8 cellular contexts compared by ENCODE assay signal in the genomic region with DNA sequence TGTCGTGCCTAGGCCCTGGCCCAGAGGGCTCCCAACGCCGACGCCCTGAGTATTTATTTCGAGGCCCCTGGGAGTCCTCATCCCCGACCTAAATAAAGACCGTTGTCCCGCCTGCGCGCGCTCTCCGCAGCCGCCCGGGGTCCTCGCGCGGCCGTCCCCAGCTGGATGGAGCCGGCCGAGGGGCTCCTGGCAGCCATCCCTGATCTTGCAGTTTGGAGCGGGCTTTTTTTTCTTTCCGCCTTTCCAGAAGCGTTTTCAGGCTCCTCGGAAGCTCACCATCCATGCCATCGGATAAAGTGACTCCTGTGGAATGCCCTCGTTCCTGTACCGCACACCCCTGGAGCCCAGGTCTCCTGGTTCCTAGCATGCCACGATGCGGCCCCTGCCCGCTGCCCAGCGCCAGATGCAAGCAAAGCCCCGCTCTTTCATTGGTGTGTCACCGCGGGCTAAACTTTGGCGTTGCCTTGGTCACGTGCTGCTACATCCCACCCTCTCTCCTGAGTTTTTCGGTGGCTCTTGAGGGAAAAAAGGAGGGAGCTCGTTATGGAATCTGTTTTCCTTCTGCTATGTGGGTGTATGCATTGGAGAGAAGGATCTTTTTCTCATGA. TPM values are rescaled to one million over a fixed set of nuclear protein-coding genes. Genes with fewer than 3 reads are reported as not detected.
DNase-seq lines count a peak whose midpoint lies in the region; ATAC-seq and TF ChIP-seq lines count a peak whose summit lies in the region.

No MANE protein-coding gene starts in this region.

- no peaks in the 10 kb centered on the region for H3K9me3 ChIP-seq in fibroblast of lung (ENCODE audit: control insufficient read depth, insufficient read depth, low read depth, low read length)
- H3K9me3 ChIP-seq in naive thymus-derived CD4-positive, alpha-beta T cell (ENCODE audit: control insufficient read depth in 2 of 3, low read length in 3 of 3), result no peaks in the 10 kb centered on the region
- H3K9me3 ChIP-seq in uterus, result no peaks in the 10 kb centered on the region

- H3K4me1 ChIP-seq in fibroblast of lung (ENCODE audit: control insufficient read depth, extremely low read depth, insufficient read depth, low read length) (no peaks in the 10 kb centered on the region), uterus (peaks cover 4 to 11% of the 10 kb centered on the region in 2 donors)
- H3K4me1 ChIP-seq in naive thymus-derived CD4-positive, alpha-beta T cell (ENCODE audit: control insufficient read depth in 2 of 2, insufficient read depth in 2 of 2, low read length in 2 of 2), result peaks cover 10% of the 10 kb centered on the region in 2 donors

- H3K36me3 Mint-ChIP-seq in naive thymus-derived CD4-positive, alpha-beta T cell, result no peaks in the 10 kb centered on the region

- H3K9ac ChIP-seq in fibroblast of lung (ENCODE audit: insufficient read depth, low read length), result peak overlapping the region; percentile 89

- peaks cover 25 to 42% (median 34%) of the 10 kb centered on the region in 7 donors for H3K4me1 Mint-ChIP-seq in naive thymus-derived CD4-positive, alpha-beta T cell

- H2AFZ ChIP-seq in fibroblast of lung (ENCODE audit: low read length), result peak overlapping the region; percentile 86

- no peak for ATAC-seq in naive thymus-derived CD4-positive, alpha-beta T cell

- H3K36me3 ChIP-seq in fibroblast of lung (ENCODE audit: control insufficient read depth, insufficient read depth, low read length) (no peaks in the 10 kb centered on the region), uterus (no peaks in the 10 kb centered on the region)
- H3K36me3 ChIP-seq in naive thymus-derived CD4-positive, alpha-beta T cell (ENCODE audit: control insufficient read depth in 2 of 3, insufficient read depth in 3 of 3, low read length in 3 of 3), result peaks cover 0 to 5% (median 0%) of the 10 kb centered on the region in 3 experiments

- peaks cover 3% of the 10 kb centered on the region for H3K79me2 ChIP-seq in fibroblast of lung (ENCODE audit: control insufficient read depth, insufficient read depth, low read length)

- H3K4me3 ChIP-seq in GM08714 (ENCODE audit: low read length) (peak overlapping the region; percentile 87), fibroblast of lung (replicated peaks in 1 of 4; ENCODE audit: control extremely low read depth in 1 of 4, insufficient read depth in 1 of 4, low read depth in 3 of 4, low read length in 4 of 4) (peak overlapping the region; percentile 87 to 99 (median 97)), uterus (peak overlapping the region; percentile 84 to 90)
- peak overlapping the region; percentile 99 for H3K4me3 ChIP-seq in naive thymus-derived CD4-positive, alpha-beta T cell (ENCODE audit: low read length)

- no peaks in the 10 kb centered on the region for H3K9me3 Mint-ChIP-seq in naive thymus-derived CD4-positive, alpha-beta T cell

- H3K4me3 Mint-ChIP-seq in naive thymus-derived CD4-positive, alpha-beta T cell, result peak overlapping the region; percentile 92 to 99 (median 94)

- CTCF ChIA-PET in naive thymus-derived CD4-positive, alpha-beta T cell (lab: Charles Lee), result interaction anchor here (0.8 to 1.2 kb wide), 3 partner anchors 57 to 296 kb away, joined by 3 to 6 read pairs (median 3); no protein-coding TSS in a partner anchor

- peak overlapping the region; percentile 89 for H3K27ac ChIP-seq in fibroblast of lung (ENCODE audit: insufficient read depth, low read length)
- peak overlapping the region; percentile 74 for H3K27ac ChIP-seq in naive thymus-derived CD4-positive, alpha-beta T cell (ENCODE audit: low read depth, low read length)
- peak overlapping the region; percentile 84 to 85 for H3K27ac ChIP-seq in uterus

- no peak for TF ChIP-seq CTCF in fibroblast of lung (conservative IDR thresholded peaks at IDR 0.05 in 1 of 2, IDR thresholded peaks at IDR 0.05 in 1 of 2; ENCODE audit: low read depth in 1 of 2, low read length in 2 of 2)
- no peak for TF ChIP-seq CTCF in uterus (IDR thresholded peaks at IDR 0.05)

- peak overlapping the region; percentile 63 to 99 (median 90) for H3K27ac Mint-ChIP-seq in naive thymus-derived CD4-positive, alpha-beta T cell

- TF ChIP-seq POLR2A in uterus (IDR thresholded peaks at IDR 0.05), result no peak

- H3K27me3 ChIP-seq in fibroblast of lung (ENCODE audit: control insufficient read depth, insufficient read depth, low read length) (no peaks in the 10 kb centered on the region), uterus (no peaks in the 10 kb centered on the region)
- H3K27me3 ChIP-seq in naive thymus-derived CD4-positive, alpha-beta T cell (ENCODE audit: control insufficient read depth in 2 of 2, insufficient read depth in 2 of 2, low read length in 2 of 2), result no peaks in the 10 kb centered on the region

- peak overlapping the region; percentile 86 for H3K4me2 ChIP-seq in fibroblast of lung (ENCODE audit: extremely low read depth, insufficient read depth, low read length)

- H4K20me1 ChIP-seq in fibroblast of lung (ENCODE audit: control insufficient read depth, extremely low read depth, insufficient read depth, low read length), result no peaks in the 10 kb centered on the region

- no peaks in the 10 kb centered on the region for H3K27me3 Mint-ChIP-seq in naive thymus-derived CD4-positive, alpha-beta T cell

- intact Hi-C loops in naive thymus-derived CD4-positive, alpha-beta T cell (cut with micrococcal nuclease), result loop anchor here (2.0 kb wide), 3 partner anchors 30 to 196 kb away; a partner anchor contains a TSS
- intact Hi-C loops in uterus (cut with DNase I; ENCODE audit: low total_unique reads), result no loop called here

- DNase-seq in NCI-H1436 (lab: John Stamatoyannopoulos, UW) (peak; percentile 34), fibroblast of lung (ENCODE audit: low read depth in 2 of 2) (peak; percentile 47 to 69), uterus (peak; percentile 47 to 52), foreskin melanocyte (no peak), middle frontal gyrus (ENCODE audit: extremely low spot score, low spot score) (no peak)
- DNase-seq in activated CD4-positive, alpha-beta T cell treated with anti-CD3 and anti-CD28 coated beads, Interleukin-2, amount 50 U/mL, for 1 hour, result peak; percentile 1
- DNase-seq in naive thymus-derived CD4-positive, alpha-beta T cell, result peak in 3 of 9 donors; percentile 11 to 27 (median 18)

- POLR2A ChIA-PET in naive thymus-derived CD4-positive, alpha-beta T cell (lab: Charles Lee), result interaction anchor here (0.6 to 3.7 kb wide), 10 partner anchors 10 to 323 kb away, joined by 3 to 28 read pairs (median 4); a partner anchor contains a TSS

RNA-seq across cellular contexts. Expression of a gene that starts 0.7 kb away (rescaled TPM):
- total RNA-seq in fibroblast of lung (19.8 and 35.0 TPM in 2 replicates), uterus (10 to 100 TPM in 2 of 4 donors, 1 to 10 TPM in 2; 3.8 to 91.2 (median 26.0) TPM)
- 18.3 and 25.2 TPM in 2 replicates for polyA plus RNA-seq in fibroblast of lung
- polyA plus RNA-seq in fibroblast of lung (2012), result 24.9 and 29.9 TPM in 2 replicates
- 90.2 and 139 TPM in 2 replicates for polyA minus RNA-seq in fibroblast of lung (ENCODE audit: low replicate concordance)
- total RNA-seq in naive thymus-derived CD4-positive, alpha-beta T cell, result 10 to 100 TPM; 74.1 to 97.2 (median 81.9) TPM
- polyA plus RNA-seq in naive thymus-derived CD4-positive, alpha-beta T cell, result 10 to 100 TPM; 11.7 to 27.2 TPM

RNA-seq across cellular contexts. Expression of a gene that starts 51.7 kb away (rescaled TPM):
- total RNA-seq in fibroblast of lung, result 56.0 and 68.9 TPM in 2 replicates
- 69.7 and 79.8 TPM in 2 replicates for polyA plus RNA-seq in fibroblast of lung
- polyA plus RNA-seq in fibroblast of lung (2012), result 67.0 and 75.7 TPM in 2 replicates
- polyA minus RNA-seq in fibroblast of lung (ENCODE audit: low replicate concordance), result 81.9 and 86.8 TPM in 2 replicates
- 100 to 1,000 TPM; 112 to 167 (median 139) TPM for total RNA-seq in naive thymus-derived CD4-positive, alpha-beta T cell
- polyA plus RNA-seq in naive thymus-derived CD4-positive, alpha-beta T cell, result 100 to 1,000 TPM; 151 to 165 TPM
- total RNA-seq in uterus, result 100 to 1,000 TPM in 1 of 4 donors, 10 to 100 TPM in 3; 51.5 to 127 (median 78.1) TPM

RNA-seq across cellular contexts. Expression of a gene that starts 58.2 kb away (rescaled TPM):
- total RNA-seq in fibroblast of lung (4.9 and 8.3 TPM in 2 replicates), uterus (100 to 1,000 TPM in 1 of 4 donors, 10 to 100 TPM in 1, 1 to 10 TPM in 2; 7.4 to 122 (median 15.5) TPM)
- 3.4 and 4.5 TPM in 2 replicates for polyA plus RNA-seq in fibroblast of lung
- 6.5 and 7.7 TPM in 2 replicates for polyA plus RNA-seq in fibroblast of lung (2012)
- 22.1 and 28.7 TPM in 2 replicates for polyA minus RNA-seq in fibroblast of lung (ENCODE audit: low replicate concordance)
- 1 to 10 TPM in 2 of 5 experiments, under 1 TPM in 3; 0.22 to 1.2 (median 0.92) TPM for total RNA-seq in naive thymus-derived CD4-positive, alpha-beta T cell
- polyA plus RNA-seq in naive thymus-derived CD4-positive, alpha-beta T cell, result under 1 TPM in 1 of 2 donors, not detected in 1; 0.28 TPM

RNA-seq across cellular contexts. Expression of a gene that starts 59.2 kb away (rescaled TPM):
- total RNA-seq in fibroblast of lung (7.8 and 10.0 TPM in 2 replicates), uterus (100 to 1,000 TPM in 1 of 4 donors, 10 to 100 TPM in 3; 17.4 to 102 (median 20.6) TPM)
- polyA plus RNA-seq in fibroblast of lung, result 5.3 and 10.1 TPM in 2 replicates
- polyA plus RNA-seq in fibroblast of lung (2012), result 6.1 and 11.4 TPM in 2 replicates
- 9.1 and 13.8 TPM in 2 replicates for polyA minus RNA-seq in fibroblast of lung (ENCODE audit: low replicate concordance)
- total RNA-seq in naive thymus-derived CD4-positive, alpha-beta T cell, result 10 to 100 TPM; 36.2 to 62.9 (median 56.0) TPM
- 10 to 100 TPM; 64.6 to 85.0 TPM for polyA plus RNA-seq in naive thymus-derived CD4-positive, alpha-beta T cell

Comparison
In these comparisons a context has a peak if more than half of its experiments do, and no peak if none do; other contexts are left out.
1. DNase-seq: peak in NCI-H1436 (single experiment), activated CD4-positive, alpha-beta T cell treated with anti-CD3 and anti-CD28 coated beads, Interleukin-2, amount 50 U/mL, for 1 hour (single experiment), fibroblast of lung (2 of 2) and uterus (2 of 2); none in foreskin melanocyte (single experiment) and middle frontal gyrus (single experiment).
2. Peak in every context shown above with its lines, with median percentiles within 50 percentile points of each other: H3K4me3 ChIP-seq and H3K27ac ChIP-seq.